8 cellular contexts compared by ENCODE assay signal in the genomic region with DNA sequence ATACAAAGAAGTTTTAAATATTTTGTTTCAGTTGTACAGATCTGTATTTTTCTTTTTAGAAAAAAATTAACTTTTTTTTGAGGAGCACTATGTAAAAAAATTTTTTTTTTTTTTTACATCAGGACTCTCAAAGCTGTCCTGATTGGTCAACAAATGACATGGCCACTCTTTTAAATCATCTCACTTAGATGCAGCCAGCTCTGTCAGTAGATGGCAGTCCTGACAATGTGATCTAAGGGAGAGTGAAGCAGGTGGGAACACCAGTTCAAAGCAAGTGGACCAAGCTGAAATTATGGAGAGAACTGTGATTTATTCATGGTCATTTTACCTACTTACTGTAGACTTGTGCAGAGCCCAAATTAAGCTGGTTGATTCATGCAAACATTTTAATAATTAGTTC.
DNase-seq lines count a peak whose midpoint lies in the region; ATAC-seq and TF ChIP-seq lines count a peak whose summit lies in the region.

No MANE protein-coding gene starts in this region.

- H3K27me3 ChIP-seq in left lung, result no peaks in the 10 kb centered on the region
- no peaks in the 10 kb centered on the region for H3K27me3 ChIP-seq in CD8-positive, alpha-beta T cell (ENCODE audit: insufficient read depth, low read length)

- H3K27ac Mint-ChIP-seq in CD8-positive, alpha-beta T cell, result no peak overlapping the region

- intact Hi-C loops in left lung (cut with DNase I), result no loop called here
- intact Hi-C loops in CD8-positive, alpha-beta T cell (cut with DNase I, micrococcal nuclease), result no loop called here

- no peaks in the 10 kb centered on the region for H3K27me3 Mint-ChIP-seq in CD8-positive, alpha-beta T cell (ENCODE audit: low read depth)

- no peaks in the 10 kb centered on the region for H3K36me3 Mint-ChIP-seq in CD8-positive, alpha-beta T cell

- POLR2A ChIA-PET in CD8-positive, alpha-beta T cell (lab: Charles Lee), result no interaction called here

- CTCF ChIA-PET in CD8-positive, alpha-beta T cell (lab: Charles Lee), result interaction anchor here (1.2 kb wide), 1 partner anchor 13 kb away, joined by 3 read pairs; no protein-coding TSS in a partner anchor

- peaks cover 3% of the 10 kb centered on the region for H3K9me3 Mint-ChIP-seq in CD8-positive, alpha-beta T cell

- no peaks in the 10 kb centered on the region for H3K4me1 ChIP-seq in left lung
- H3K4me1 ChIP-seq in CD8-positive, alpha-beta T cell (ENCODE audit: insufficient read depth, low read length), result no peaks in the 10 kb centered on the region

- no peak overlapping the region for H3K27ac ChIP-seq in VCaP
- no peak overlapping the region for H3K27ac ChIP-seq in left lung
- no peak overlapping the region for H3K27ac ChIP-seq in CD8-positive, alpha-beta T cell (ENCODE audit: low read depth, low read length)

- no peaks in the 10 kb centered on the region for H3K9me3 ChIP-seq in left lung
- H3K9me3 ChIP-seq in CD8-positive, alpha-beta T cell (ENCODE audit: low read length), result no peaks in the 10 kb centered on the region

- no peaks in the 10 kb centered on the region for H3K4me1 Mint-ChIP-seq in CD8-positive, alpha-beta T cell (ENCODE audit: low read depth)

- peak; percentile 79 for TF ChIP-seq CTCF in VCaP (conservative IDR thresholded peaks at IDR 0.05)
- no peak for TF ChIP-seq CTCF in left lung (IDR thresholded peaks at IDR 0.05)
- no peak for TF ChIP-seq CTCF in CD8-positive, alpha-beta T cell (IDR thresholded peaks at IDR 0.05)

- no peak overlapping the region for H3K4me3 ChIP-seq in left lung
- H3K4me3 ChIP-seq in CD8-positive, alpha-beta T cell (ENCODE audit: low read depth, low read length), result no peak overlapping the region

- DNase-seq in SKM-1 treated with dmso at 0.1 percent for 144 hours (lab: John Stamatoyannopoulos, UW; ENCODE audit: unreplicated experiment), result peak; percentile 3
- no peak for DNase-seq in SKM-1 (lab: John Stamatoyannopoulos, UW; ENCODE audit: unreplicated experiment)
- peak; percentile 12 to 29 for DNase-seq in Kasumi-1 (lab: John Stamatoyannopoulos, UW)
- DNase-seq in left lung, result no peak
- DNase-seq in nucleus accumbens (lab: John Stamatoyannopoulos, UW), result no peak
- DNase-seq in CD8-positive, alpha-beta T cell, result no peak

- H3K36me3 ChIP-seq in left lung, result no peaks in the 10 kb centered on the region
- no peaks in the 10 kb centered on the region for H3K36me3 ChIP-seq in CD8-positive, alpha-beta T cell (ENCODE audit: insufficient read depth, low read length)

- ATAC-seq in GM21723 (IDR thresholded peaks at IDR 0.05; ENCODE audit: unreplicated experiment) (peak; percentile 93), left lung (peak; percentile 74)
- ATAC-seq in CD8-positive, alpha-beta T cell, result no peak

- H3K4me3 Mint-ChIP-seq in CD8-positive, alpha-beta T cell, result no peak overlapping the region

Comparison
In these comparisons a context has a peak if more than half of its experiments do, and no peak if none do; other contexts are left out.
1. DNase-seq: peak in SKM-1 treated with dmso at 0.1 percent for 144 hours (single experiment) and Kasumi-1 (2 of 2); none in SKM-1 (single experiment), left lung (0 of 2), nucleus accumbens (0 of 56) and CD8-positive, alpha-beta T cell (0 of 7).